In the genomic region with DNA sequence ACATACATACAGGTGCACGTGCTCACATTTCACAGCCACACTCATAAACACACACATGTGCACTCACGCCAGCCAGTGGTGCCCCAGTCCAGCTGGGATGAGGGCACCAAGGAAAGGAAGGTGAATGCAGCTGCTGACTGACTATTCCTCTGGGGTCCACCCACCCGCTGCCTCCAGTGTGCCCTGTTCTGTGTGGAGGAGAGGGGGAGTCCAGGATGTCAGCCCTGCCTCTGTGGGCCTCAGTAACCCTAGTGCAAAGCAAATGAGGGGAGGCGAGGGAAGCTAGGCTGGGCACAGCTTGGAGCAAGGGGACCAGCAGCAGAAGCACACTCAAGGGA, we compare ENCODE assay signal across 1 cellular context.
TF ChIP-seq lines count a peak whose summit lies in the region.

No MANE protein-coding gene starts in this region.

TF ChIP-seq in HepG2, 621 proteins besides CTCF, POLR2A, EP300 and RAD21:
- TF ChIP-seq CEBPG (CRISPR knock-in tag; IDR thresholded peaks at IDR 0.05): no peak
- TF ChIP-seq, protein P1, sequence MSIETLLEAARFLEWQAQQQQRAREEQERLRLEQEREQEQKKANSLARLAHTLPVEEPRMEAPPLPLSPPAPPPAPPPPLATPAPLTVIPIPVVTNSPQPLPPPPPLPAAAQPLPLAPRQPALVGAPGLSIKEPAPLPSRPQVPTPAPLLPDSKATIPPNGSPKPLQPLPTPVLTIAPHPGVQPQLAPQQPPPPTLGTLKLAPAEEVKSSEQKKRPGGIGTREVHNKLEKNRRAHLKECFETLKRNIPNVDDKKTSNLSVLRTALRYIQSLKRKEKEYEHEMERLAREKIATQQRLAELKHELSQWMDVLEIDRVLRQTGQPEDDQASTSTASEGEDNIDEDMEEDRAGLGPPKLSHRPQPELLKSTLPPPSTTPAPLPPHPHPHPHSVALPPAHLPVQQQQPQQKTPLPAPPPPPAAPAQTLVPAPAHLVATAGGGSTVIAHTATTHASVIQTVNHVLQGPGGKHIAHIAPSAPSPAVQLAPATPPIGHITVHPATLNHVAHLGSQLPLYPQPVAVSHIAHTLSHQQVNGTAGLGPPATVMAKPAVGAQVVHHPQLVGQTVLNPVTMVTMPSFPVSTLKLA (IDR thresholded peaks at IDR 0.05): peak; percentile 87; the same call in 1 of the 2 replicates
TF ChIP-seq in HepG2: peak in this region for 1.
